Comparison of ENCODE assay signal across 1 cellular context in genomic region chr11:33808228-33808828, GRCh38.
TF ChIP-seq lines count a peak whose summit lies in the region.

No MANE protein-coding gene starts in this region.

TF ChIP-seq in K562, 482 proteins besides CTCF, POLR2A, EP300 and RAD21 (continued from another document):
- no peak for TF ChIP-seq E2F5 (CRISPR knock-in tag; IDR thresholded peaks at IDR 0.05)
- TF ChIP-seq ZBTB9 (CRISPR knock-in tag; IDR thresholded peaks at IDR 0.05): no peak
- peak; percentile 86 for TF ChIP-seq SMC3 (conservative IDR thresholded peaks at IDR 0.05; ENCODE audit: insufficient read depth, low read depth, low read length)
- TF ChIP-seq MAFF (IDR thresholded peaks at IDR 0.05; ENCODE audit: low read length): peak; percentile 21; the same call in 1 of the 2 replicates
- TF ChIP-seq PREB (CRISPR knock-in tag; IDR thresholded peaks at IDR 0.05): 0 out of 2 replicates have a peak, but pooled peaks have one; percentile 26
- TF ChIP-seq MCM5 (IDR thresholded peaks at IDR 0.05; ENCODE audit: low read depth): no peak
- TF ChIP-seq JUND (IDR thresholded peaks at IDR 0.05; ENCODE audit: borderline replicate concordance, low read depth, low read length): peak; percentile 38; the same call in 1 of the 2 replicates
- TF ChIP-seq JUND (tag; IDR thresholded peaks at IDR 0.05; ENCODE audit: borderline replicate concordance, low read depth, low read length): no peak; the same call in 2 of the 3 replicates
- no peak for TF ChIP-seq TFAM (CRISPR knock-in tag; conservative IDR thresholded peaks at IDR 0.05)
- TF ChIP-seq MAZ (CRISPR knock-in tag; conservative IDR thresholded peaks at IDR 0.05 in 1 of 2, IDR thresholded peaks at IDR 0.05 in 1 of 2): 0 out of 4 replicates have a peak, but pooled peaks of 1 of the 2 experiments have one; percentile 28
- no peak for TF ChIP-seq PCBP1 (IDR thresholded peaks at IDR 0.05; ENCODE audit: low read depth, low read length, poor library complexity, severe bottlenecking)
- peak; percentile 58 for TF ChIP-seq MAFG (tag; conservative IDR thresholded peaks at IDR 0.05)
- no peak for TF ChIP-seq TCF7L2 (IDR thresholded peaks at IDR 0.05; ENCODE audit: low read depth, low read length)
- peak; percentile 41 for TF ChIP-seq NCOR1 (IDR thresholded peaks at IDR 0.05)
- TF ChIP-seq MED1 (CRISPR knock-in tag; IDR thresholded peaks at IDR 0.05; ENCODE audit: borderline replicate concordance): no peak
- no peak for TF ChIP-seq SPI1 (IDR thresholded peaks at IDR 0.05; ENCODE audit: borderline replicate concordance, low read depth, low read length)
- no peak for TF ChIP-seq SMAD4 (CRISPR knock-in tag; conservative IDR thresholded peaks at IDR 0.05)
- TF ChIP-seq C11orf30 (IDR thresholded peaks at IDR 0.05; ENCODE audit: low read depth): peak; percentile 52; the same call in 1 of the 2 replicates
- TF ChIP-seq ZNF431 (CRISPR knock-in tag; IDR thresholded peaks at IDR 0.05): no peak
- no peak for TF ChIP-seq SAFB2 (IDR thresholded peaks at IDR 0.05; ENCODE audit: borderline replicate concordance, low read depth, low read length, severe bottlenecking)
- TF ChIP-seq NFE2 (IDR thresholded peaks at IDR 0.05; ENCODE audit: low read depth): 0 out of 2 replicates have a peak, but pooled peaks have one; percentile 3
- TF ChIP-seq NCOA1 (IDR thresholded peaks at IDR 0.05; ENCODE audit: low read depth): no peak
- TF ChIP-seq TEAD4 (IDR thresholded peaks at IDR 0.05; ENCODE audit: low read length): no peak
- no peak for TF ChIP-seq TEAD4 (CRISPR knock-in tag; IDR thresholded peaks at IDR 0.05; ENCODE audit: borderline replicate concordance)
- TF ChIP-seq MAFK (IDR thresholded peaks at IDR 0.05; ENCODE audit: low read length): peak; percentile 36
- TF ChIP-seq ZNF57 (CRISPR knock-in tag; IDR thresholded peaks at IDR 0.05): no peak
- TF ChIP-seq DEAF1 (CRISPR knock-in tag; IDR thresholded peaks at IDR 0.05): peak; percentile 50; the same call in 1 of the 2 replicates
- TF ChIP-seq ATF1 (CRISPR knock-in tag; IDR thresholded peaks at IDR 0.05): no peak
- no peak for TF ChIP-seq ATF1 (tag; IDR thresholded peaks at IDR 0.05)
- TF ChIP-seq IRF9 (tag; IDR thresholded peaks at IDR 0.05): no peak
- TF ChIP-seq THRAP3 (IDR thresholded peaks at IDR 0.05; ENCODE audit: borderline replicate concordance): no peak
- no peak for TF ChIP-seq LCOR (CRISPR knock-in tag; IDR thresholded peaks at IDR 0.05)
- 0 out of 2 replicates have a peak, but pooled peaks have one; percentile 50 for TF ChIP-seq CC2D1A (IDR thresholded peaks at IDR 0.05)
TF ChIP-seq in K562: peak in this region for 15.
